ENCODE assay signal across 3 cellular contexts in genomic region chr11:24664399-24664798, GRCh38.
"Had no signal": no experiment of that assay in that cellular context is flagged by ENCODE, and none has a peak within 500 bp of the region (broad histone marks: within the 10 kb centered on the region; RNA-seq: fewer than 3 reads in every experiment).

No MANE protein-coding gene starts in this region.

- ATAC-seq: GM12878 had no signal

- DNase-seq: GDM1, GF-D8 had no signal

- H3K4me3 ChIP-seq: GM12878 had no signal
